Comparison of ENCODE assay signal across 1 cellular context in the genomic region with DNA sequence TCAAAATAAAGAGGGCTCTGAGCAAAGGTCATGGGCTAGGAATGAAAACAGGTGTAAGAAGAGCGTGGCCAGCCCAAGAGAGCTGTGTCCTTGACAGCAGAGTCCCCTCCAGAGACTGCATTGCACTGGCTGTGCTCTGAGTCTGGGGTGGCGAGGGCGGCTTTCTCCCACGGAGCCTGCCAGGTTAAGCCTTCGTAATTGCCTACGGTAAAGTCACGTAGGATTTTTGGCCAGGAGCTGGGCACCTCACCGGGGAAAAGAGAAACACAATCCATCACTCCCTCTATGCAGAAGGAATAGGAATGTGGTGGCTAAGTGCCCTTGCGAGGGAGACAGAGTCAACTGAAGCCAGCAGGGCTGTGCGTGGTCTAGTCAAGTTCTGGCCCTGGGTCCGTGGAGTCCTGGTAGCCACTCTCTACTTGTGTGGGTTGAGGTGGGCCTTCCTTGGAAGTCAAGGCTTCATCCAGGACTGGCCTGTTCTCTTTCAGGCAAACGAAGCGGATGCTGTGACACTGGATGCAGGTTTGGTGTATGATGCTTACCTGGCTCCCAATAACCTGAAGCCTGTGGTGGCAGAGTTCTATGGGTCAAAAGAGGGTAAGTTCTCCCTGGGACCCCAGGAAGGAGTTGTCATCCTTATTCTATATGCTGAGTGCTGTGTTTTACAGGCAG.
TF ChIP-seq lines count a peak whose summit lies in the region.

No MANE protein-coding gene starts in this region.

TF ChIP-seq in K562, 482 proteins besides CTCF, POLR2A, EP300 and RAD21:
- TF ChIP-seq, protein P1, sequence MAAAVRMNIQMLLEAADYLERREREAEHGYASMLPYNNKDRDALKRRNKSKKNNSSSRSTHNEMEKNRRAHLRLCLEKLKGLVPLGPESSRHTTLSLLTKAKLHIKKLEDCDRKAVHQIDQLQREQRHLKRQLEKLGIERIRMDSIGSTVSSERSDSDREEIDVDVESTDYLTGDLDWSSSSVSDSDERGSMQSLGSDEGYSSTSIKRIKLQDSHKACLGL (CRISPR knock-in tag; IDR thresholded peaks at IDR 0.05; ENCODE audit: borderline replicate concordance, poor library complexity, severe bottlenecking): no peak
- TF ChIP-seq HIVEP1 (CRISPR knock-in tag; IDR thresholded peaks at IDR 0.05) (no peak), TSHZ1 (CRISPR knock-in tag; IDR thresholded peaks at IDR 0.05) (no peak), ARNT (IDR thresholded peaks at IDR 0.05) (no peak), CREM (IDR thresholded peaks at IDR 0.05; ENCODE audit: low read depth) (no peak), ZNF282 (CRISPR knock-in tag; IDR thresholded peaks at IDR 0.05) (no peak), KDM5B (IDR thresholded peaks at IDR 0.05; ENCODE audit: insufficient replicate concordance, low read depth, low read length) (no peak), SRSF1 (IDR thresholded peaks at IDR 0.05; ENCODE audit: low read depth, low read length) (no peak), TARDBP (IDR thresholded peaks at IDR 0.05) (no peak), CTBP1 (IDR thresholded peaks at IDR 0.05; ENCODE audit: borderline replicate concordance) (no peak)
